ENCODE assay signal across 8 cellular contexts in genomic region chr5:140547508-140548299, GRCh38. TPM values are rescaled to one million over a fixed set of nuclear protein-coding genes. Genes with fewer than 3 reads are reported as not detected.
DNase-seq lines count a peak whose midpoint lies in the region; ATAC-seq and TF ChIP-seq lines count a peak whose summit lies in the region.

EIF4EBP3 (plus strand) TSS chr5:140547662; CDS start chr5:140547738, 76 bp downstream.

- peak; percentile 98 for ATAC-seq in GM21423 (IDR thresholded peaks at IDR 0.05; ENCODE audit: unreplicated experiment)

- peak within 1 kb of the TSS; percentile 88 for H3K27ac ChIP-seq in HUES64 (ENCODE audit: low read depth, low read length)

- no peaks in the 10 kb centered on the region for H3K9me3 Mint-ChIP-seq in Caco-2 (ENCODE audit: unreplicated experiment)

- POLR2A ChIA-PET in Caco-2 (lab: Charles Lee): interaction anchor here (0.5 to 2.1 kb wide), 12 partner anchors 10 to 173 kb away, joined by 3 to 30 read pairs (median 4); partner anchors contain the start of genes ANKHD1, APBB3, HARS1 and HARS2

- CTCF ChIA-PET in Caco-2 (lab: Charles Lee): interaction anchor here (0.6 to 1.7 kb wide), 15 partner anchors 10 to 201 kb away, joined by 3 to 10 read pairs (median 4); partner anchors contain the start of genes APBB3, CD14, HARS1 and HBEGF

- H3K9me3 ChIP-seq in Caco-2 (no peaks in the 10 kb centered on the region), HUES64 (ENCODE audit: insufficient read depth, low read depth, low read length) (no peaks in the 10 kb centered on the region)

- H3K36me3 ChIP-seq in Caco-2 (ENCODE audit: control insufficient read depth, insufficient read depth, low read length): peaks cover 6% of the 10 kb centered on the region
- H3K36me3 ChIP-seq in HUES64 (ENCODE audit: insufficient read depth, low read length): peaks cover 56% of the 10 kb centered on the region

- peak within 1 kb of the TSS; percentile 72 for H3K9ac ChIP-seq in HUES64 (ENCODE audit: low read depth, low read length)

- H3K27ac Mint-ChIP-seq in Caco-2 (ENCODE audit: unreplicated experiment): peak within 1 kb of the TSS; percentile 88

- BruUV-seq in Caco-2 (replicated peaks; lab: Mats Ljungman, UMichigan): TSS peak; percentile 32

- H3K4me1 ChIP-seq in Caco-2 (peaks cover 13% of the 10 kb centered on the region), HUES64 (ENCODE audit: insufficient read depth, low read length) (peaks cover 9% of the 10 kb centered on the region)

- no peaks in the 10 kb centered on the region for H3K27me3 ChIP-seq in Caco-2 (replicated peaks; ENCODE audit: control insufficient read depth, insufficient read depth, low read length)
- H3K27me3 ChIP-seq in HUES64 (ENCODE audit: insufficient read depth, low read length): no peaks in the 10 kb centered on the region

- H3K4me3 ChIP-seq in Caco-2 (ENCODE audit: low read depth, low read length): peak within 1 kb of the TSS; percentile 38
- peak within 1 kb of the TSS; percentile 56 for H3K4me3 ChIP-seq in HUES64 (ENCODE audit: low read length)

- TF ChIP-seq CTCF in Caco-2 (IDR thresholded peaks at IDR 0.05; ENCODE audit: insufficient read depth in 1 of 2, low read depth in 1 of 2, low read length in 1 of 2, severe bottlenecking in 1 of 2, unreplicated experiment in 1 of 2): peak; percentile 37 to 48
- TF ChIP-seq CTCF in subcutaneous adipose tissue (IDR thresholded peaks at IDR 0.05; ENCODE audit: low read depth): no peak

- peak; percentile 97 for DNase-seq in Caco-2
- DNase-seq in SIG-M5 treated with dmso at 0.1 percent for 504 hours (lab: John Stamatoyannopoulos, UW; ENCODE audit: unreplicated experiment): peak; percentile 92
- peak; percentile 89 for DNase-seq in activated naive CD4-positive, alpha-beta T cell treated with anti-CD3 and anti-CD28 coated beads, Interleukin-2, amount 50 U/mL, for 16 hours
- peak; percentile 97 for DNase-seq in globus pallidus (ENCODE audit: low spot score)
- peak; percentile 84 for DNase-seq in non-pigmented ciliary epithelial cell (ENCODE audit: low read depth)

- peaks cover 89% of the 10 kb centered on the region for H3K36me3 Mint-ChIP-seq in Caco-2 (ENCODE audit: insufficient read depth, unreplicated experiment)

- WGBS in HUES64: 2% methylated on average over 52 of the region's 52 CpGs

- intact Hi-C loops in Caco-2 (cut with micrococcal nuclease; ENCODE audit: unreplicated experiment): loop anchor here (1.0 to 2.0 kb wide), 6 partner anchors 10 to 175 kb away; partner anchors contain the start of genes APBB3, CD14, SLC35A4 and SRA1

- peaks cover 19% of the 10 kb centered on the region for H3K4me1 Mint-ChIP-seq in Caco-2 (ENCODE audit: low read depth, unreplicated experiment)

- peak within 1 kb of the TSS; percentile 69 for H3K4me3 Mint-ChIP-seq in Caco-2 (ENCODE audit: unreplicated experiment)

- no peaks in the 10 kb centered on the region for H3K27me3 Mint-ChIP-seq in Caco-2 (ENCODE audit: insufficient read depth, unreplicated experiment)

RNA-seq across cellular contexts. Expression of gene EIF4EBP3, which starts in this region (rescaled TPM):
- total RNA-seq in Caco-2 (2022) (7.6 and 8.0 TPM in 2 replicates), subcutaneous adipose tissue (10 to 100 TPM; 24.9 to 36.2 (median 27.9) TPM)
- polyA plus RNA-seq in HUES64 (2013, experiment 1 of 2): 7.1 TPM
- 3.9 TPM for polyA plus RNA-seq in HUES64 (2013, experiment 2 of 2)

Comparison
In these comparisons a context has a peak if more than half of its experiments do, and no peak if none do; other contexts are left out.
1. Peak in every context shown above with its lines: DNase-seq, ATAC-seq, H3K4me3 ChIP-seq and H3K27ac ChIP-seq.